In the genomic region with DNA sequence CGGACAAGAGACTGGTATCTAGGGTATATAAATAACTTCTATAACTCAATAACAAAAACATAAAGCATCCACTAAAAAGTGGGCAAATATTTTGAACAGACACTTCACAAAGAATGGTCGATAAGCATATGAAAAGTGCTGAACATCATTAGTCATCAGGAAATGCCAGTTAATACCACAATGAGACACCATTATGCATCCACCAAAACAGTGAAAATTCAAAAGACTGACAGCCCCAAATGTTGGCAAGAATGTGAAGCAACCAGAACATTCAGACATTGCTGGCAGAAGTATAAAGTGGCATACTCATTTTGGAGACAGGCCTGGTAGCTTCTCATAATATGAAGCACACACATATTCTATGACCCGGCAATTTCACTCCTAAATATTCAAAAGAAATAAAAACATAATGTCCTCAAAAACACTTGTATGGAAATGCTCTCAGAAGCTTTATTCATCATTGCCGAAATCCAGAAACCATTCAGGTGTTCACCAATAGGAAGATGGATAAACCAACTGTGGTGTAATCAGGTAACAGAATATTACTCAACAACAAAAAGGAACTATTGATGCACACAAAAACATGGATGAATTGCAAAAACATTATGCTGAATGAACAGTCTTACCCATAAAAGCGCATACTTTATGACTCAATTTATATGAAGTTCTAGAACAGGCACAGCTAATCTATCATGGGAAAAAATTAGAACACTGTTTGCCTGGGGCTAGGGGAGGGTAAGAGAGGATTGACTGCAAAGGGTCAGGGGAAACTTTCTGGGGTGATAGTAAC, we compare ENCODE assay signal across 17 cellular contexts. TPM values are rescaled to one million over a fixed set of nuclear protein-coding genes. Genes with fewer than 3 reads are reported as not detected.
DNase-seq lines count a peak whose midpoint lies in the region; FAIRE-seq and TF ChIP-seq lines count a peak whose summit lies in the region.
"Had no signal": no experiment of that assay in that cellular context is flagged by ENCODE, and none has a peak within 500 bp of the region (broad histone marks: within the 10 kb centered on the region; RNA-seq: fewer than 3 reads in every experiment).

No MANE protein-coding gene starts in this region.

- no peaks in the 10 kb centered on the region for H3K27me3 ChIP-seq in endothelial cell of umbilical vein (ENCODE audit: control insufficient read depth in 2 of 2, insufficient read depth in 2 of 2, low read length in 2 of 2)
- H3K27me3 ChIP-seq: body of pancreas had no signal

- CTCF ChIA-PET in endothelial cell of umbilical vein (lab: Charles Lee): interaction anchor here (0.9 to 1.5 kb wide), 3 partner anchors 11 to 111 kb away, joined by 3 to 4 read pairs (median 3); no protein-coding TSS in a partner anchor
- CTCF ChIA-PET in GM10248 (lab: Yijun Ruan, JAX): interaction anchor here (1.2 to 1.3 kb wide), 3 partner anchors 11 to 29 kb away, joined by 3 to 5 read pairs (median 3); no protein-coding TSS in a partner anchor

- H3K9me3 ChIP-seq in endothelial cell of umbilical vein (replicated peaks; ENCODE audit: control insufficient read depth, insufficient read depth, low read length): no peaks in the 10 kb centered on the region
- H3K9me3 ChIP-seq: body of pancreas had no signal

- peaks cover 11% of the 10 kb centered on the region for H3K4me1 ChIP-seq in endothelial cell of umbilical vein (ENCODE audit: control insufficient read depth, extremely low read depth, insufficient read depth, low read length)
- H3K4me1 ChIP-seq: body of pancreas had no signal

- H3K4me3 ChIP-seq in endothelial cell of umbilical vein (replicated peaks in 1 of 3; ENCODE audit: insufficient read depth in 1 of 3, low read depth in 1 of 3, low read length in 3 of 3): no peak overlapping the region
- H3K4me3 ChIP-seq: body of pancreas had no signal

- peak overlapping the region; percentile 34 for H3K27ac ChIP-seq in endothelial cell of umbilical vein (ENCODE audit: insufficient read depth, low read depth, low read length)
- H3K27ac ChIP-seq: body of pancreas had no signal

- FAIRE-seq in GM12891 (lab: Jason Lieb, UNC): peak; percentile 31
- peak; percentile 7 for FAIRE-seq in RCC 7860 (lab: Jason Lieb, UNC)
- peak; percentile 76 for FAIRE-seq in endothelial cell of umbilical vein (lab: Jason Lieb, UNC)

- no TSS peak for BruUV-seq in endothelial cell of umbilical vein (replicated peaks; lab: Mats Ljungman, UMichigan)

- H3K27ac Mint-ChIP-seq in nephron progenitor cell: peak overlapping the region; percentile 73
- H3K27ac Mint-ChIP-seq: activated T-helper 1 cell treated with anti-CD3 and anti-CD28 coated beads, Interleukin-12 subunit alpha, Interleukin-12 subunit beta, Interleukin-2, Interleukin-4 antibody, amounts not matched to agents 30 ng/mL and 10 ng/mL and 1 ng/mL, durations not matched to agents 14 hours and 24 hours and 36 hours; T-helper 17 cell had no signal

- no peak for TF ChIP-seq POLR2A in GM12891 (IDR thresholded peaks at IDR 0.05; ENCODE audit: low read depth, low read length)
- no peak for TF ChIP-seq POLR2A in endothelial cell of umbilical vein (IDR thresholded peaks at IDR 0.05; ENCODE audit: low read depth, low read length)

- H3K9ac ChIP-seq in endothelial cell of umbilical vein (replicated peaks; ENCODE audit: extremely low read depth, insufficient read depth, low read length): no peak overlapping the region

- peak overlapping the region; percentile 49 for H3K4me2 ChIP-seq in endothelial cell of umbilical vein (ENCODE audit: insufficient read depth, low read length)

- peaks cover 1% of the 10 kb centered on the region for H3K27me3 Mint-ChIP-seq in nephron progenitor cell (ENCODE audit: low read depth, poor library complexity)
- H3K27me3 Mint-ChIP-seq: T-helper 17 cell had no signal

- H3K79me2 ChIP-seq in endothelial cell of umbilical vein (ENCODE audit: control insufficient read depth, insufficient read depth, low read length): no peaks in the 10 kb centered on the region

- dilution Hi-C loops in endothelial cell of umbilical vein (cut with MboI; ENCODE audit: extremely low pct_ligation_motif_present, low sequenced_read_pairs): no loop called here

- no peak overlapping the region for H3K4me3 Mint-ChIP-seq in nephron progenitor cell
- H3K4me3 Mint-ChIP-seq: activated T-helper 1 cell treated with anti-CD3 and anti-CD28 coated beads, Interleukin-12 subunit alpha, Interleukin-12 subunit beta, Interleukin-2, Interleukin-4 antibody, amounts not matched to agents 30 ng/mL and 10 ng/mL and 1 ng/mL, durations not matched to agents 14 hours and 24 hours and 36 hours; T-helper 17 cell had no signal

- H3K36me3 ChIP-seq in endothelial cell of umbilical vein (ENCODE audit: control insufficient read depth in 2 of 2, extremely low read depth in 1 of 2, insufficient read depth in 2 of 2, low read length in 2 of 2): no peaks in the 10 kb centered on the region

- H2AFZ ChIP-seq in endothelial cell of umbilical vein (ENCODE audit: low read depth, low read length): peak overlapping the region; percentile 5

- H3K9me1 ChIP-seq in endothelial cell of umbilical vein (replicated peaks; ENCODE audit: control insufficient read depth, extremely low read depth, insufficient read depth, low read length): no peaks in the 10 kb centered on the region

- peaks cover 9% of the 10 kb centered on the region for H3K4me1 Mint-ChIP-seq in nephron progenitor cell

- H3K9me3 Mint-ChIP-seq in nephron progenitor cell: no peaks in the 10 kb centered on the region
- H3K9me3 Mint-ChIP-seq: activated T-helper 1 cell treated with anti-CD3 and anti-CD28 coated beads, Interleukin-12 subunit alpha, Interleukin-12 subunit beta, Interleukin-2, Interleukin-4 antibody, amounts not matched to agents 30 ng/mL and 10 ng/mL and 1 ng/mL, durations not matched to agents 14 hours and 24 hours and 36 hours had no signal

- no peak for TF ChIP-seq CTCF in endothelial cell of umbilical vein (IDR thresholded peaks at IDR 0.05; ENCODE audit: extremely low read depth in 1 of 2, insufficient read depth in 1 of 2, low read depth in 1 of 2, low read length in 2 of 2)
- no peak for TF ChIP-seq CTCF in nephron progenitor cell (IDR thresholded peaks at IDR 0.05)
- no peak for TF ChIP-seq CTCF in GM10248 (IDR thresholded peaks at IDR 0.05; ENCODE audit: control extremely low read depth, extremely low read depth, low read depth, missing control alignments)

- no peaks in the 10 kb centered on the region for H4K20me1 ChIP-seq in endothelial cell of umbilical vein (replicated peaks; ENCODE audit: control insufficient read depth, extremely low read depth, insufficient read depth, low read length)

- DNase-seq in GM12891 (ENCODE audit: insufficient read length, low spot score) (no peak), RCC 7860 (ENCODE audit: low spot score) (peak; percentile 50), endothelial cell of umbilical vein (ENCODE audit: low read depth, low spot score) (peak; percentile 44), nephron progenitor cell (no peak), NCI-H1930 (lab: John Stamatoyannopoulos, UW) (no peak), GM10248 (ENCODE audit: extremely low spot score) (no peak), DMS79 (lab: John Stamatoyannopoulos, UW) (no peak), nucleus accumbens (lab: John Stamatoyannopoulos, UW) (no peak)
- DNase-seq: activated CD4-positive, alpha-beta T cell treated with anti-CD3 and anti-CD28 coated beads, Interleukin-2, amount 50 U/mL, for 1 hour; body of pancreas; effector memory CD4-positive, alpha-beta T cell; left ventricle myocardium superior; MV-4-11; occipital lobe; substantia nigra; T-helper 17 cell had no signal

- H3K36me3 Mint-ChIP-seq in nephron progenitor cell (ENCODE audit: low read depth): no peaks in the 10 kb centered on the region

- intact Hi-C loops in endothelial cell of umbilical vein (cut with micrococcal nuclease): loop anchor here (1.0 kb wide), 1 partner anchor 93 kb away; no protein-coding TSS in a partner anchor

- POLR2A ChIA-PET in endothelial cell of umbilical vein (lab: Charles Lee) (no interaction called here), GM10248 (lab: Yijun Ruan, JAX) (no interaction called here)

TF ChIP-seq in GM12891, 5 proteins besides CTCF, POLR2A, EP300 and RAD21:
- no peak for TF ChIP-seq PAX5 (IDR thresholded peaks at IDR 0.05; ENCODE audit: insufficient read depth, low read length, severe bottlenecking)
- no peak for TF ChIP-seq POLR2AphosphoS5 (IDR thresholded peaks at IDR 0.05; ENCODE audit: low read depth, low read length)
- no peak for TF ChIP-seq SPI1 (IDR thresholded peaks at IDR 0.05; ENCODE audit: low read depth, low read length)
- TF ChIP-seq TAF1 (IDR thresholded peaks at IDR 0.05; ENCODE audit: low read depth, low read length): no peak
- TF ChIP-seq POU2F2 (IDR thresholded peaks at IDR 0.05; ENCODE audit: low read depth, low read length): no peak

TF ChIP-seq in endothelial cell of umbilical vein, 7 proteins besides CTCF, POLR2A, EP300 and RAD21:
- TF ChIP-seq POLR2AphosphoS5 (IDR thresholded peaks at IDR 0.05; ENCODE audit: insufficient read depth, low read depth, low read length) (peak; percentile 47), GATA2 (IDR thresholded peaks at IDR 0.05; ENCODE audit: insufficient read depth, insufficient read length, low read depth, low read length) (no peak), JUN (IDR thresholded peaks at IDR 0.05; ENCODE audit: borderline replicate concordance, insufficient read depth, insufficient read length, low read depth) (peak; percentile 71), EZH2 (IDR thresholded peaks at IDR 0.05; ENCODE audit: borderline replicate concordance, low read depth, low read length, severe bottlenecking) (no peak), MYC (IDR thresholded peaks at IDR 0.05; ENCODE audit: low read depth, low read length) (no peak), FOS (IDR thresholded peaks at IDR 0.05; ENCODE audit: borderline replicate concordance, insufficient read depth, low read length) (peak; percentile 82)
- TF ChIP-seq, protein P1, sequence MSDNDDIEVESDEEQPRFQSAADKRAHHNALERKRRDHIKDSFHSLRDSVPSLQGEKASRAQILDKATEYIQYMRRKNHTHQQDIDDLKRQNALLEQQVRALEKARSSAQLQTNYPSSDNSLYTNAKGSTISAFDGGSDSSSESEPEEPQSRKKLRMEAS (IDR thresholded peaks at IDR 0.05; ENCODE audit: insufficient read depth, insufficient read length): no peak
TF ChIP-seq in endothelial cell of umbilical vein: peak in this region for 3.

RNA-seq across cellular contexts. Expression of a gene that starts 26.7 kb away (rescaled TPM):
- polyA plus RNA-seq in GM12891 (2012; ENCODE audit: low read depth, missing spikeins): 19.7 TPM
- 2.4 and 5.8 TPM in 2 replicates for total RNA-seq in endothelial cell of umbilical vein
- 2.0 and 2.3 TPM in 2 replicates for polyA plus RNA-seq in endothelial cell of umbilical vein
- 1.3 and 1.6 TPM in 2 replicates for polyA plus RNA-seq in endothelial cell of umbilical vein (2011; cell fraction: cytosol; rRNA removed)
- polyA plus RNA-seq in endothelial cell of umbilical vein (2011; cell fraction: nucleus; rRNA removed): 13.0 and 15.6 TPM in 2 replicates
- 1.6 and 2.5 TPM in 2 replicates for polyA plus RNA-seq in endothelial cell of umbilical vein (2012)
- 8.7 and 10.4 TPM in 2 replicates for polyA minus RNA-seq in endothelial cell of umbilical vein
- polyA minus RNA-seq in endothelial cell of umbilical vein (2011; cell fraction: cytosol; rRNA and poly(A)+ RNA removed): not detected
- 7.7 and 10.3 TPM in 2 replicates for polyA minus RNA-seq in endothelial cell of umbilical vein (2011; cell fraction: nucleus; rRNA and poly(A)+ RNA removed)

Comparison
In these comparisons a context has a peak if more than half of its experiments do, and no peak if none do; other contexts are left out.
1. DNase-seq: peak in RCC 7860 (single experiment) and endothelial cell of umbilical vein (single experiment); none in GM12891 (single experiment), nephron progenitor cell (single experiment), NCI-H1930 (0 of 2), GM10248 (single experiment), DMS79 (single experiment) and nucleus accumbens (0 of 56).